In the genomic region with DNA sequence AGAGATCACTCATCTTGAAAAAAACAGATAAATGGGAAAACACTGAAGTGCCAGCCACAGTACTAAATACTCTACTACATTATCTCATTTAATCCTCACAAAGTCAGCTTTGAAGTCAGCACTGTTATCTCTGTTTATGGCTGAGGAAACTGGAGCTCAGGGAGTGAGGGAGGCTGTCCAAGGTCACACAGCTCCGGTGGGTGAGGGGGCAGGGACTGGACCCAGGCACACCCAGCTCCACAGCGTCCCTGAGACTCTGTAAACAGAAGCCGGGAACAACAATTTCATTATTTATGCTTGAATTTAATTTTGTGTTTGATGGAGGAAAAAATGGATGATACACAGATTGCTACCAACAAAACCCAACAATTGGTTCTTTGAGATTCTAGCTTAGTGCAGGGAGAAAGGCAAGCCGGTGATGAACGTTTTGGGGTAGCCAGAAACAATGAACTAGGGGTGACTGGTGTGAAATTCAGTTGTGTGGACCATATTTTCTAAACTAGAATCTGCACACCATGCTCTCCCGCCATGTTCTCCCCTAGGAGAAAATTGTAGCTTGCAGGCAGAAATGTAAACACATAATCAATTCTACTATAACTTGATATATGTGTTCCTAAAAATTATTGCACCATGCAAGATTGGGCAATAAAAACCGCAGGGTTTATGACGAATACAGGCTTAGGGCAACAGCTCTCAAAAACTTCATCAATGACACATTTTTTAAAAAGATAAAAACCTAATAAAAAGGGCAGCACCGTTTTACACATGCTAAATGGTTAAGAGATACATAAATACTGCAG, we compare ENCODE assay signal across 1 cellular context.
TF ChIP-seq lines count a peak whose summit lies in the region.

A gene with protein sequence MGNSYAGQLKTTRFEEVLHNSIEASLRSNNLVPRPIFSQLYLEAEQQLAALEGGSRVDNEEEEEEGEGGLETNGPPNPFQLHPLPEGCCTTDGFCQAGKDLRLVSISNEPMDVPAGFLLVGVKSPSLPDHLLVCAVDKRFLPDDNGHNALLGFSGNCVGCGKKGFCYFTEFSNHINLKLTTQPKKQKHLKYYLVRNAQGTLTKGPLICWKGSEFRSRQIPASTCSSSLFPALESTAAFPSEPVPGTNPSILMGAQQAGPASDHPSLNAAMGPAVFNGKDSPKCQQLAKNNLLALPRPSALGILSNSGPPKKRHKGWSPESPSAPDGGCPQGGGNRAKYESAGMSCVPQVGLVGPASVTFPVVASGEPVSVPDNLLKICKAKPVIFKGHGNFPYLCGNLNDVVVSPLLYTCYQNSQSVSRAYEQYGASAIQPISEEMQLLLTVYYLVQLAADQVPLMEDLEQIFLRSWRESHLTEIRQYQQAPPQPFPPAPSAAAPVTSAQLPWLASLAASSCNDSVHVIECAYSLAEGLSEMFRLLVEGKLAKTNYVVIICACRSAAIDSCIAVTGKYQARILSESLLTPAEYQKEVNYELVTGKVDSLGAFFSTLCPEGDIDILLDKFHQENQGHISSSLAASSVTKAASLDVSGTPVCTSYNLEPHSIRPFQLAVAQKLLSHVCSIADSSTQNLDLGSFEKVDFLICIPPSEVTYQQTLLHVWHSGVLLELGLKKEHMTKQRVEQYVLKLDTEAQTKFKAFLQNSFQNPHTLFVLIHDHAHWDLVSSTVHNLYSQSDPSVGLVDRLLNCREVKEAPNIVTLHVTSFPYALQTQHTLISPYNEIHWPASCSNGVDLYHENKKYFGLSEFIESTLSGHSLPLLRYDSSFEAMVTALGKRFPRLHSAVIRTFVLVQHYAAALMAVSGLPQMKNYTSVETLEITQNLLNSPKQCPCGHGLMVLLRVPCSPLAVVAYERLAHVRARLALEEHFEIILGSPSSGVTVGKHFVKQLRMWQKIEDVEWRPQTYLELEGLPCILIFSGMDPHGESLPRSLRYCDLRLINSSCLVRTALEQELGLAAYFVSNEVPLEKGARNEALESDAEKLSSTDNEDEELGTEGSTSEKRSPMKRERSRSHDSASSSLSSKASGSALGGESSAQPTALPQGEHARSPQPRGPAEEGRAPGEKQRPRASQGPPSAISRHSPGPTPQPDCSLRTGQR (N-terminal part only) (plus strand): TSS at position 768 of the 800 bp plus-strand sequence. CDS start 22,570 bp downstream, outside the sequence.

TF ChIP-seq in HepG2, 621 proteins besides CTCF, POLR2A, EP300 and RAD21 (continued from another document and continues in another):
- TF ChIP-seq ZNF230 (CRISPR knock-in tag; IDR thresholded peaks at IDR 0.05) (0 out of 2 replicates have a peak, but pooled peaks have one; percentile 51), ZNF562 (CRISPR knock-in tag; IDR thresholded peaks at IDR 0.05; ENCODE audit: borderline replicate concordance) (no peak), RFXANK (CRISPR knock-in tag; IDR thresholded peaks at IDR 0.05) (no peak), NCOR1 (IDR thresholded peaks at IDR 0.05; ENCODE audit: borderline replicate concordance, low read length) (0 out of 2 replicates have a peak, but pooled peaks have one; percentile 31), ZNF3 (CRISPR knock-in tag; IDR thresholded peaks at IDR 0.05) (peak; percentile 88), ZNF737 (CRISPR knock-in tag; IDR thresholded peaks at IDR 0.05; ENCODE audit: borderline replicate concordance) (no peak), SNAI1 (CRISPR knock-in tag; IDR thresholded peaks at IDR 0.05; ENCODE audit: borderline replicate concordance) (no peak), MAF1 (CRISPR knock-in tag; IDR thresholded peaks at IDR 0.05; ENCODE audit: borderline replicate concordance) (0 out of 2 replicates have a peak, but pooled peaks have one; percentile 45), CBFB (CRISPR knock-in tag; IDR thresholded peaks at IDR 0.05) (peak; percentile 65), ZNF124 (CRISPR knock-in tag; IDR thresholded peaks at IDR 0.05) (no peak), MLLT10 (CRISPR knock-in tag; IDR thresholded peaks at IDR 0.05) (no peak), HHEX (CRISPR knock-in tag; IDR thresholded peaks at IDR 0.05) (no peak), ZC3H4 (CRISPR knock-in tag; IDR thresholded peaks at IDR 0.05; ENCODE audit: borderline replicate concordance) (no peak), CBX2 (IDR thresholded peaks at IDR 0.05; ENCODE audit: low read depth, low read length) (no peak), CBX2 (CRISPR knock-in tag; IDR thresholded peaks at IDR 0.05; ENCODE audit: low read depth) (no peak), ZNF207 (IDR thresholded peaks at IDR 0.05; ENCODE audit: borderline replicate concordance) (no peak), TP53 (CRISPR knock-in tag; conservative IDR thresholded peaks at IDR 0.05) (peak; percentile 59; the same call in 1 of the 2 replicates), ZNF713 (CRISPR knock-in tag; IDR thresholded peaks at IDR 0.05) (no peak), ZNF550 (CRISPR knock-in tag; IDR thresholded peaks at IDR 0.05; ENCODE audit: borderline replicate concordance) (no peak), ZNF350 (CRISPR knock-in tag; IDR thresholded peaks at IDR 0.05; ENCODE audit: borderline replicate concordance, low read depth) (peak; percentile 71; the same call in 1 of the 2 replicates)
- TF ChIP-seq, protein P1, sequence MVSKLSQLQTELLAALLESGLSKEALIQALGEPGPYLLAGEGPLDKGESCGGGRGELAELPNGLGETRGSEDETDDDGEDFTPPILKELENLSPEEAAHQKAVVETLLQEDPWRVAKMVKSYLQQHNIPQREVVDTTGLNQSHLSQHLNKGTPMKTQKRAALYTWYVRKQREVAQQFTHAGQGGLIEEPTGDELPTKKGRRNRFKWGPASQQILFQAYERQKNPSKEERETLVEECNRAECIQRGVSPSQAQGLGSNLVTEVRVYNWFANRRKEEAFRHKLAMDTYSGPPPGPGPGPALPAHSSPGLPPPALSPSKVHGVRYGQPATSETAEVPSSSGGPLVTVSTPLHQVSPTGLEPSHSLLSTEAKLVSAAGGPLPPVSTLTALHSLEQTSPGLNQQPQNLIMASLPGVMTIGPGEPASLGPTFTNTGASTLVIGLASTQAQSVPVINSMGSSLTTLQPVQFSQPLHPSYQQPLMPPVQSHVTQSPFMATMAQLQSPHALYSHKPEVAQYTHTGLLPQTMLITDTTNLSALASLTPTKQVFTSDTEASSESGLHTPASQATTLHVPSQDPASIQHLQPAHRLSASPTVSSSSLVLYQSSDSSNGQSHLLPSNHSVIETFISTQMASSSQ (IDR thresholded peaks at IDR 0.05; ENCODE audit: low read depth) = no peak; the same call in 1 of the 2 replicates
- TF ChIP-seq, protein P1 (CRISPR knock-in tag; IDR thresholded peaks at IDR 0.05; ENCODE audit: borderline replicate concordance) = peak; percentile 80; the same call in 1 of the 2 replicates
- TF ChIP-seq, protein P2, sequence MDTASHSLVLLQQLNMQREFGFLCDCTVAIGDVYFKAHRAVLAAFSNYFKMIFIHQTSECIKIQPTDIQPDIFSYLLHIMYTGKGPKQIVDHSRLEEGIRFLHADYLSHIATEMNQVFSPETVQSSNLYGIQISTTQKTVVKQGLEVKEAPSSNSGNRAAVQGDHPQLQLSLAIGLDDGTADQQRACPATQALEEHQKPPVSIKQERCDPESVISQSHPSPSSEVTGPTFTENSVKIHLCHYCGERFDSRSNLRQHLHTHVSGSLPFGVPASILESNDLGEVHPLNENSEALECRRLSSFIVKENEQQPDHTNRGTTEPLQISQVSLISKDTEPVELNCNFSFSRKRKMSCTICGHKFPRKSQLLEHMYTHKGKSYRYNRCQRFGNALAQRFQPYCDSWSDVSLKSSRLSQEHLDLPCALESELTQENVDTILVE (CRISPR knock-in tag; IDR thresholded peaks at IDR 0.05) = peak; percentile 76; the same call in 1 of the 2 replicates
- TF ChIP-seq, protein P3, sequence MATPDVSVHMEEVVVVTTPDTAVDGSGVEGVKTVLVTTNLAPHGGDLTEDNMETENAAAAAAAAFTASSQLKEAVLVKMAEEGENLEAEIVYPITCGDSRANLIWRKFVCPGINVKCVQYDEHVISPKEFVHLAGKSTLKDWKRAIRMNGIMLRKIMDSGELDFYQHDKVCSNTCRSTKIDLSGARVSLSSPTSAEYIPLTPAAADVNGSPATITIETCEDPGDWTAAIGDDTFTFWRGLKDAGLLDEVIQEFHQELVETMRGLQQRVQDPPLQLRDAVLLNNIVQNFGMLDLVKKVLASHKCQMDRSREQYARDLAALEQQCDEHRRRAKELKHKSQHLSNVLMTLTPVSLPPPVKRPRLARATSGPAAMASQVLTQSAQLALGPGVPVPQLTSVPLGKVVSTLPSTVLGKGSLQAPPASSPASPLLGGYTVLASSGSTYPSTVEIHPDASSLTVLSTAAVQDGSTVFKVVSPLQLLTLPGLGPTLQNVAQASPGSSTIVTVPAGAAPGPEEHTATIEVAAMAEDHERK (CRISPR knock-in tag; IDR thresholded peaks at IDR 0.05; ENCODE audit: low read depth) = no peak
- TF ChIP-seq, protein P4, sequence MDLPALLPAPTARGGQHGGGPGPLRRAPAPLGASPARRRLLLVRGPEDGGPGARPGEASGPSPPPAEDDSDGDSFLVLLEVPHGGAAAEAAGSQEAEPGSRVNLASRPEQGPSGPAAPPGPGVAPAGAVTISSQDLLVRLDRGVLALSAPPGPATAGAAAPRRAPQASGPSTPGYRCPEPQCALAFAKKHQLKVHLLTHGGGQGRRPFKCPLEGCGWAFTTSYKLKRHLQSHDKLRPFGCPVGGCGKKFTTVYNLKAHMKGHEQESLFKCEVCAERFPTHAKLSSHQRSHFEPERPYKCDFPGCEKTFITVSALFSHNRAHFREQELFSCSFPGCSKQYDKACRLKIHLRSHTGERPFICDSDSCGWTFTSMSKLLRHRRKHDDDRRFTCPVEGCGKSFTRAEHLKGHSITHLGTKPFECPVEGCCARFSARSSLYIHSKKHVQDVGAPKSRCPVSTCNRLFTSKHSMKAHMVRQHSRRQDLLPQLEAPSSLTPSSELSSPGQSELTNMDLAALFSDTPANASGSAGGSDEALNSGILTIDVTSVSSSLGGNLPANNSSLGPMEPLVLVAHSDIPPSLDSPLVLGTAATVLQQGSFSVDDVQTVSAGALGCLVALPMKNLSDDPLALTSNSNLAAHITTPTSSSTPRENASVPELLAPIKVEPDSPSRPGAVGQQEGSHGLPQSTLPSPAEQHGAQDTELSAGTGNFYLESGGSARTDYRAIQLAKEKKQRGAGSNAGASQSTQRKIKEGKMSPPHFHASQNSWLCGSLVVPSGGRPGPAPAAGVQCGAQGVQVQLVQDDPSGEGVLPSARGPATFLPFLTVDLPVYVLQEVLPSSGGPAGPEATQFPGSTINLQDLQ (CRISPR knock-in tag; IDR thresholded peaks at IDR 0.05) = no peak
- TF ChIP-seq, protein P5, sequence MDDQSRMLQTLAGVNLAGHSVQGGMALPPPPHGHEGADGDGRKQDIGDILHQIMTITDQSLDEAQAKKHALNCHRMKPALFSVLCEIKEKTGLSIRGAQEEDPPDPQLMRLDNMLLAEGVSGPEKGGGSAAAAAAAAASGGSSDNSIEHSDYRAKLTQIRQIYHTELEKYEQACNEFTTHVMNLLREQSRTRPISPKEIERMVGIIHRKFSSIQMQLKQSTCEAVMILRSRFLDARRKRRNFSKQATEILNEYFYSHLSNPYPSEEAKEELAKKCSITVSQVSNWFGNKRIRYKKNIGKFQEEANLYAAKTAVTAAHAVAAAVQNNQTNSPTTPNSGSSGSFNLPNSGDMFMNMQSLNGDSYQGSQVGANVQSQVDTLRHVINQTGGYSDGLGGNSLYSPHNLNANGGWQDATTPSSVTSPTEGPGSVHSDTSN (CRISPR knock-in tag; IDR thresholded peaks at IDR 0.05; ENCODE audit: borderline replicate concordance) = no peak
- TF ChIP-seq, protein P6, sequence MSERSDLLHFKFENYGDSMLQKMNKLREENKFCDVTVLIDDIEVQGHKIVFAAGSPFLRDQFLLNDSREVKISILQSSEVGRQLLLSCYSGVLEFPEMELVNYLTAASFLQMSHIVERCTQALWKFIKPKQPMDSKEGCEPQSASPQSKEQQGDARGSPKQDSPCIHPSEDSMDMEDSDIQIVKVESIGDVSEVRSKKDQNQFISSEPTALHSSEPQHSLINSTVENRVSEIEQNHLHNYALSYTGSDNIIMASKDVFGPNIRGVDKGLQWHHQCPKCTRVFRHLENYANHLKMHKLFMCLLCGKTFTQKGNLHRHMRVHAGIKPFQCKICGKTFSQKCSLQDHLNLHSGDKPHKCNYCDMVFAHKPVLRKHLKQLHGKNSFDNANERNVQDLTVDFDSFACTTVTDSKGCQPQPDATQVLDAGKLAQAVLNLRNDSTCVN (CRISPR knock-in tag; IDR thresholded peaks at IDR 0.05; ENCODE audit: borderline replicate concordance) = peak; percentile 24; the same call in 1 of the 2 replicates
- TF ChIP-seq, protein P7, sequence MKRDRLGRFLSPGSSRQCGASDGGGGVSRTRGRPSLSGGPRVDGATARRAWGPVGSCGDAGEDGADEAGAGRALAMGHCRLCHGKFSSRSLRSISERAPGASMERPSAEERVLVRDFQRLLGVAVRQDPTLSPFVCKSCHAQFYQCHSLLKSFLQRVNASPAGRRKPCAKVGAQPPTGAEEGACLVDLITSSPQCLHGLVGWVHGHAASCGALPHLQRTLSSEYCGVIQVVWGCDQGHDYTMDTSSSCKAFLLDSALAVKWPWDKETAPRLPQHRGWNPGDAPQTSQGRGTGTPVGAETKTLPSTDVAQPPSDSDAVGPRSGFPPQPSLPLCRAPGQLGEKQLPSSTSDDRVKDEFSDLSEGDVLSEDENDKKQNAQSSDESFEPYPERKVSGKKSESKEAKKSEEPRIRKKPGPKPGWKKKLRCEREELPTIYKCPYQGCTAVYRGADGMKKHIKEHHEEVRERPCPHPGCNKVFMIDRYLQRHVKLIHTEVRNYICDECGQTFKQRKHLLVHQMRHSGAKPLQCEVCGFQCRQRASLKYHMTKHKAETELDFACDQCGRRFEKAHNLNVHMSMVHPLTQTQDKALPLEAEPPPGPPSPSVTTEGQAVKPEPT (CRISPR knock-in tag; IDR thresholded peaks at IDR 0.05; ENCODE audit: low read depth) = no peak
- TF ChIP-seq, protein P8, sequence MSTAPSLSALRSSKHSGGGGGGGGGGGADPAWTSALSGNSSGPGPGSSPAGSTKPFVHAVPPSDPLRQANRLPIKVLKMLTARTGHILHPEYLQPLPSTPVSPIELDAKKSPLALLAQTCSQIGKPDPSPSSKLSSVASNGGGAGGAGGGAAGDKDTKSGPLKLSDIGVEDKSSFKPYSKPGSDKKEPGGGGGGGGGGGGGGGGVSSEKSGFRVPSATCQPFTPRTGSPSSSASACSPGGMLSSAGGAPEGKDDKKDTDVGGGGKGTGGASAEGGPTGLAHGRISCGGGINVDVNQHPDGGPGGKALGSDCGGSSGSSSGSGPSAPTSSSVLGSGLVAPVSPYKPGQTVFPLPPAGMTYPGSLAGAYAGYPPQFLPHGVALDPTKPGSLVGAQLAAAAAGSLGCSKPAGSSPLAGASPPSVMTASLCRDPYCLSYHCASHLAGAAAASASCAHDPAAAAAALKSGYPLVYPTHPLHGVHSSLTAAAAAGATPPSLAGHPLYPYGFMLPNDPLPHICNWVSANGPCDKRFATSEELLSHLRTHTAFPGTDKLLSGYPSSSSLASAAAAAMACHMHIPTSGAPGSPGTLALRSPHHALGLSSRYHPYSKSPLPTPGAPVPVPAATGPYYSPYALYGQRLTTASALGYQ (CRISPR knock-in tag; IDR thresholded peaks at IDR 0.05) = peak; percentile 84
- TF ChIP-seq, protein P9, sequence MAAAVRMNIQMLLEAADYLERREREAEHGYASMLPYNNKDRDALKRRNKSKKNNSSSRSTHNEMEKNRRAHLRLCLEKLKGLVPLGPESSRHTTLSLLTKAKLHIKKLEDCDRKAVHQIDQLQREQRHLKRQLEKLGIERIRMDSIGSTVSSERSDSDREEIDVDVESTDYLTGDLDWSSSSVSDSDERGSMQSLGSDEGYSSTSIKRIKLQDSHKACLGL (CRISPR knock-in tag; IDR thresholded peaks at IDR 0.05) = no peak
